20 cellular contexts compared by ENCODE assay signal in the genomic region with DNA sequence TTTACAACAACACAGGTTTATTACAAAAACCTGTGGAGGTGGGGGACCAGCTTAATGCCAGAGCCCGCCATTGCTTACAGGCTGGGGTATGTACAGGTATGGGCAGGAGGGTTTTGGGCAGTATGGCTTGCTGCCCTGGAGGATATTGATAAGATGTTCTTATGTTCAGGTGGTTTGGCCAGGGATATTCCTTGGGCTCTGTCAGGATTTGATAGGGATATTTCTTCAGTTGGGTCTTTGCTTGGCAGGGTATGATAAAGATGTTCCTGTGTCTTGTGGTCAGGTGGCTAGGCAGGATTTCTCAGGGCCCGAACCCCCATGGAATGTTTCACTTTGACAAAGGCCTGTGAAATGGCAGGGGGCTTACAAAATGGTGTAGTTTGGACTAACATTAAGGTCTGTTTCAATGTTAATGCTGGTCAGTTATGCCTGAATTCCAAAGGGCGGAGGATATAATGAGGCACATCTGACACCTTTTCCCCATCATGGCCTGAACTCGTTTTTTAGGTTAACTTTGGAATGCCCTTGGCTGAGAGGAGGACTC.
"Had no signal": no experiment of that assay in that cellular context is flagged by ENCODE, and none has a peak within 500 bp of the region (broad histone marks: within the 10 kb centered on the region; RNA-seq: fewer than 3 reads in every experiment).

No MANE protein-coding gene starts in this region.

- H3K36me3 Mint-ChIP-seq: activated CD4-positive, alpha-beta memory T cell treated with anti-CD3 and anti-CD28 coated beads for 36 hours had no signal

- H3K27ac ChIP-seq: epithelial cell of prostate, right atrium auricular region, upper lobe of right lung had no signal

- H3K36me3 ChIP-seq: cardiac muscle cell, upper lobe of right lung had no signal

- H3K9me3 Mint-ChIP-seq: activated CD4-positive, alpha-beta memory T cell treated with anti-CD3 and anti-CD28 coated beads for 36 hours; activated naive CD8-positive, alpha-beta T cell treated with anti-CD3 and anti-CD28 coated beads, Interleukin-2, amount 10 ng/mL, durations not matched to agents 7 days and 5 days; activated T-helper 17 cell treated with anti-CD3 and anti-CD28 coated beads, Interleukin-2, amount 50 U/mL, for 72 hours; effector memory CD8-positive, alpha-beta T cell; neural crest cell; stimulated activated naive CD8-positive, alpha-beta T cell treated with anti-CD3 and anti-CD28 coated beads, Interleukin-15, amount 100 ng/mL, for 72 hours; T-helper 1 cell treated with Interleukin-12 subunit alpha and Interleukin-12 subunit beta and Interleukin-4 antibody, amounts not matched to agents 30 μg/mL and 1 μg/mL, for 36 hours had no signal

- H3K9me3 ChIP-seq: right atrium auricular region, upper lobe of right lung had no signal

- DNase-seq: activated CD4-positive, alpha-beta memory T cell treated with anti-CD3 and anti-CD28 coated beads for 36 hours; activated CD4-positive, alpha-beta T cell treated with anti-CD3 and anti-CD28 coated beads for 36 hours; activated naive CD4-positive, alpha-beta T cell treated with Interleukin-2 at 50 U/mL for 16 hours; activated naive CD8-positive, alpha-beta T cell treated with anti-CD3 and anti-CD28 coated beads, Interleukin-2, amount 10 ng/mL, durations not matched to agents 7 days and 5 days; amygdala; dermis blood vessel endothelial cell; effector memory CD8-positive, alpha-beta T cell; foreskin fibroblast; islet precursor cell; stimulated activated CD4-positive, alpha-beta T cell treated with anti-CD3 and anti-CD28 coated beads, Interleukin-2, amount 100 ng/mL, for 24 hours; stimulated activated naive CD8-positive, alpha-beta T cell treated with anti-CD3 and anti-CD28 coated beads, Interleukin-15, amount 100 ng/mL, for 72 hours; upper lobe of right lung had no signal

- H3K4me3 ChIP-seq: cardiac muscle cell, lung, right atrium auricular region, upper lobe of right lung had no signal

- ATAC-seq: activated CD4-positive, alpha-beta T cell treated with anti-CD3 and anti-CD28 coated beads for 36 hours; activated T-helper 17 cell treated with anti-CD3 and anti-CD28 coated beads, Interleukin-2, amount 50 U/mL, for 72 hours; effector memory CD8-positive, alpha-beta T cell; left lobe of liver; stimulated activated naive CD8-positive, alpha-beta T cell treated with anti-CD3 and anti-CD28 coated beads, Interleukin-15, amount 100 ng/mL, for 72 hours; upper lobe of right lung had no signal

- H3K27ac Mint-ChIP-seq: activated CD4-positive, alpha-beta memory T cell treated with anti-CD3 and anti-CD28 coated beads for 36 hours; activated CD4-positive, alpha-beta T cell treated with anti-CD3 and anti-CD28 coated beads for 36 hours; activated naive CD8-positive, alpha-beta T cell treated with anti-CD3 and anti-CD28 coated beads, Interleukin-2, amount 10 ng/mL, durations not matched to agents 7 days and 5 days; effector memory CD8-positive, alpha-beta T cell; T-helper 1 cell treated with Interleukin-12 subunit alpha and Interleukin-12 subunit beta and Interleukin-4 antibody, amounts not matched to agents 30 μg/mL and 1 μg/mL, for 36 hours had no signal

- H3K27me3 Mint-ChIP-seq: activated CD4-positive, alpha-beta memory T cell treated with anti-CD3 and anti-CD28 coated beads for 36 hours; activated CD4-positive, alpha-beta T cell treated with anti-CD3 and anti-CD28 coated beads for 36 hours; activated T-helper 17 cell treated with anti-CD3 and anti-CD28 coated beads, Interleukin-2, amount 50 U/mL, for 72 hours; effector memory CD8-positive, alpha-beta T cell had no signal

- H3K4me3 Mint-ChIP-seq: activated CD4-positive, alpha-beta memory T cell treated with anti-CD3 and anti-CD28 coated beads for 36 hours; activated CD4-positive, alpha-beta T cell treated with anti-CD3 and anti-CD28 coated beads for 36 hours; activated naive CD8-positive, alpha-beta T cell treated with anti-CD3 and anti-CD28 coated beads, Interleukin-2, amount 10 ng/mL, durations not matched to agents 7 days and 5 days; activated T-helper 17 cell treated with anti-CD3 and anti-CD28 coated beads, Interleukin-2, amount 50 U/mL, for 72 hours; effector memory CD8-positive, alpha-beta T cell; neural crest cell; stimulated activated naive CD8-positive, alpha-beta T cell treated with anti-CD3 and anti-CD28 coated beads, Interleukin-15, amount 100 ng/mL, for 72 hours; T-helper 1 cell treated with Interleukin-12 subunit alpha and Interleukin-12 subunit beta and Interleukin-4 antibody, amounts not matched to agents 30 μg/mL and 1 μg/mL, for 36 hours had no signal

- H3K27me3 ChIP-seq: cardiac muscle cell, right atrium auricular region, upper lobe of right lung had no signal
